Comparison of ENCODE assay signal across 1 cellular context in genomic region chr19:44741841-44742352, GRCh38.
TF ChIP-seq lines count a peak whose summit lies in the region.

No MANE protein-coding gene starts in this region.

TF ChIP-seq in H1, 55 proteins besides CTCF, POLR2A, EP300 and RAD21 (continued from another document):
- TF ChIP-seq MAFK (IDR thresholded peaks at IDR 0.05; ENCODE audit: low read depth, low read length) (peak; percentile 7; the same call in 1 of the 2 replicates), TAF1 (IDR thresholded peaks at IDR 0.05; ENCODE audit: low read depth, low read length) (no peak), BRCA1 (IDR thresholded peaks at IDR 0.05; ENCODE audit: low read depth, low read length) (no peak), NANOG (IDR thresholded peaks at IDR 0.05; ENCODE audit: insufficient read depth, low read depth, low read length, poor library complexity, severe bottlenecking) (no peak), MAX (IDR thresholded peaks at IDR 0.05) (no peak), CBX8 (IDR thresholded peaks at IDR 0.05; ENCODE audit: borderline replicate concordance, low read depth, low read length) (no peak)
